8 cellular contexts compared by ENCODE assay signal in the genomic region with DNA sequence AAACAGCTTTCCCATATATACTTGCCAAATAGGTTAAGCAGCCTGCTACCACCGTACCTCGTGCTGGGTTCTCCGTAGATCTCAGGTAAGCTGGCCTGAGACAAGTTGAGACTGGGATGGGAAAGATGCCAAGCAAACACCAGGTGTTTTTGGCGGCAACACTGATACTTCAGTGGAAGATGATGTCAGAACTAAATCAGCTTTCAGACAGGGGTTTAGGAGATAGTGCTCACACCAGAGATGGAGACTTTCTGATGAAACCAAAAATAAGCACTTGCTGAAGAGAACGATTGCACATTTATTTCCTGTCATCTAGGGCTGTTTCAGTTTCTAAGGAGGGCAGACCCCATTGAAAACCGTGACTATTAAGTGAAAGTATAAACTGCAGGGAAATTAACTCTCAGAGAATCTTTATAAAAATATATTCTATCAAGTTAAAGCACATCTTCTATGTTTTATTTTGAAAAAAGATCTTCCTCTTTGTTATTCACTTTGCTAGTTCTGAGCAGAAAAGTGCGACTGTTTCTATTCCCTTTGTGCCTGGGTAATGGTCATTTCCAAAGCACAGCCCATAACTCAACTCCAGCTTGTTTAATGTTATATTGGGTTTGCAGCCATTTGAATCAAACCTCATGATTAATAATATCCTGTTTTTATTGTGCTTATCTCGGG.
DNase-seq lines count a peak whose midpoint lies in the region; ATAC-seq and TF ChIP-seq lines count a peak whose summit lies in the region.

No MANE protein-coding gene starts in this region.

- ATAC-seq in HG02840 (IDR thresholded peaks at IDR 0.05; ENCODE audit: low FRiP score, unreplicated experiment): peak; percentile 100

- intact Hi-C loops in activated CD4-positive, alpha-beta memory T cell treated with anti-CD3 and anti-CD28 coated beads for 36 hours (cut with micrococcal nuclease): loop anchor here (2.0 to 10.0 kb wide), 2 partner anchors 140 to 196 kb away; no protein-coding TSS in a partner anchor
- intact Hi-C loops in posterior vena cava (cut with DNase I): no loop called here

- TF ChIP-seq POLR2A in erythroblast (IDR thresholded peaks at IDR 0.05; ENCODE audit: low read length): no peak

- peaks cover 15% of the 10 kb centered on the region for H3K4me1 Mint-ChIP-seq in activated CD4-positive, alpha-beta memory T cell treated with anti-CD3 and anti-CD28 coated beads for 36 hours (ENCODE audit: low read depth)
- peaks cover 6% of the 10 kb centered on the region for H3K4me1 Mint-ChIP-seq in activated CD4-positive, alpha-beta memory T cell treated with anti-CD3 and anti-CD28 coated beads, Interleukin-2, amount 10 ng/mL, durations not matched to agents 7 days and 5 days

- no peaks in the 10 kb centered on the region for H3K36me3 Mint-ChIP-seq in activated CD4-positive, alpha-beta memory T cell treated with anti-CD3 and anti-CD28 coated beads for 36 hours
- no peaks in the 10 kb centered on the region for H3K36me3 Mint-ChIP-seq in activated CD4-positive, alpha-beta memory T cell treated with anti-CD3 and anti-CD28 coated beads, Interleukin-2, amount 10 ng/mL, durations not matched to agents 7 days and 5 days (ENCODE audit: low read depth)

- no peak overlapping the region for H3K27ac Mint-ChIP-seq in activated CD4-positive, alpha-beta memory T cell treated with anti-CD3 and anti-CD28 coated beads for 36 hours
- no peak overlapping the region for H3K27ac Mint-ChIP-seq in activated CD4-positive, alpha-beta memory T cell treated with anti-CD3 and anti-CD28 coated beads, Interleukin-2, amount 10 ng/mL, durations not matched to agents 7 days and 5 days

- POLR2A ChIA-PET in activated CD4-positive, alpha-beta memory T cell treated with anti-CD3 and anti-CD28 coated beads for 36 hours (lab: Charles Lee): no interaction called here
- POLR2A ChIA-PET in activated CD4-positive, alpha-beta memory T cell treated with anti-CD3 and anti-CD28 coated beads, Interleukin-2, amount 10 ng/mL, durations not matched to agents 7 days and 5 days (lab: Charles Lee): no interaction called here

- DNase-seq in activated CD4-positive, alpha-beta memory T cell treated with anti-CD3 and anti-CD28 coated beads for 36 hours: peak; percentile 14
- no peak for DNase-seq in activated CD4-positive, alpha-beta memory T cell treated with anti-CD3 and anti-CD28 coated beads, Interleukin-2, amount 10 ng/mL, durations not matched to agents 7 days and 5 days
- DNase-seq in NCI-H2081 (lab: John Stamatoyannopoulos, UW) (peak; percentile 66 to 87), erythroblast (lab: John Stamatoyannopoulos, UW) (peak; percentile 65 to 86), posterior vena cava (ENCODE audit: low spot score) (no peak), A172 (ENCODE audit: low spot score) (no peak)
- no peak for DNase-seq in activated CD8-positive, alpha-beta memory T cell treated with anti-CD3 and anti-CD28 coated beads, Interleukin-2, amount 50 U/mL, for 48 hours

- H3K4me3 Mint-ChIP-seq in activated CD4-positive, alpha-beta memory T cell treated with anti-CD3 and anti-CD28 coated beads for 36 hours: peak overlapping the region; percentile 14
- H3K4me3 Mint-ChIP-seq in activated CD4-positive, alpha-beta memory T cell treated with anti-CD3 and anti-CD28 coated beads, Interleukin-2, amount 10 ng/mL, durations not matched to agents 7 days and 5 days: no peak overlapping the region

- H3K27me3 Mint-ChIP-seq in activated CD4-positive, alpha-beta memory T cell treated with anti-CD3 and anti-CD28 coated beads for 36 hours: peaks cover 2% of the 10 kb centered on the region
- peaks cover 19% of the 10 kb centered on the region for H3K27me3 Mint-ChIP-seq in activated CD4-positive, alpha-beta memory T cell treated with anti-CD3 and anti-CD28 coated beads, Interleukin-2, amount 10 ng/mL, durations not matched to agents 7 days and 5 days

- CTCF ChIA-PET in activated CD4-positive, alpha-beta memory T cell treated with anti-CD3 and anti-CD28 coated beads for 36 hours (lab: Charles Lee): no interaction called here
- CTCF ChIA-PET in activated CD4-positive, alpha-beta memory T cell treated with anti-CD3 and anti-CD28 coated beads, Interleukin-2, amount 10 ng/mL, durations not matched to agents 7 days and 5 days (lab: Charles Lee): no interaction called here

- no peaks in the 10 kb centered on the region for H3K9me3 Mint-ChIP-seq in activated CD4-positive, alpha-beta memory T cell treated with anti-CD3 and anti-CD28 coated beads for 36 hours
- H3K9me3 Mint-ChIP-seq in activated CD4-positive, alpha-beta memory T cell treated with anti-CD3 and anti-CD28 coated beads, Interleukin-2, amount 10 ng/mL, durations not matched to agents 7 days and 5 days: no peaks in the 10 kb centered on the region

Comparison
In these comparisons a context has a peak if more than half of its experiments do, and no peak if none do; other contexts are left out.
1. DNase-seq: peak in activated CD4-positive, alpha-beta memory T cell treated with anti-CD3 and anti-CD28 coated beads for 36 hours (single experiment), NCI-H2081 (2 of 2) and erythroblast (2 of 2); none in activated CD4-positive, alpha-beta memory T cell treated with anti-CD3 and anti-CD28 coated beads, Interleukin-2, amount 10 ng/mL, durations not matched to agents 7 days and 5 days (single experiment), posterior vena cava (single experiment), activated CD8-positive, alpha-beta memory T cell treated with anti-CD3 and anti-CD28 coated beads, Interleukin-2, amount 50 U/mL, for 48 hours (single experiment) and A172 (single experiment).